ENCODE assay signal across 8 cellular contexts in genomic region chr1:209190591-209191241, GRCh38.
DNase-seq lines count a peak whose midpoint lies in the region; ATAC-seq and TF ChIP-seq lines count a peak whose summit lies in the region.

No MANE protein-coding gene starts in this region.

- no peaks in the 10 kb centered on the region for H3K36me3 Mint-ChIP-seq in T-helper 17 cell (ENCODE audit: low read depth)

- H3K27me3 ChIP-seq in NT2/D1 (ENCODE audit: insufficient read depth, insufficient read length) (no peaks in the 10 kb centered on the region), colonic mucosa (no peaks in the 10 kb centered on the region)

- H3K4me3 ChIP-seq in NT2/D1 (ENCODE audit: insufficient read length, low read depth), result no peak overlapping the region
- H3K4me3 ChIP-seq in colonic mucosa, result no peak overlapping the region
- H3K4me3 ChIP-seq in mucosa of descending colon, result no peak overlapping the region

- H3K27me3 Mint-ChIP-seq in T-helper 17 cell, result no peaks in the 10 kb centered on the region

- no peaks in the 10 kb centered on the region for H3K4me1 Mint-ChIP-seq in T-helper 17 cell

- DNase-seq in NCI-H1417 (lab: John Stamatoyannopoulos, UW) (peak in 2 of 3 experiments; percentile 8 to 38), NCI-H1417 treated with DMSO at 0.1 percent for 48 hours (lab: John Stamatoyannopoulos, UW) (no peak), NT2/D1 (ENCODE audit: low read depth, low spot score) (peak; percentile 91), colonic mucosa (no peak), mucosa of descending colon (peak in 2 of 3 donors; percentile 39 to 41), T-helper 17 cell (no peak)

- H3K4me3 Mint-ChIP-seq in T-helper 17 cell, result no peak overlapping the region

- H3K36me3 ChIP-seq in NT2/D1 (ENCODE audit: insufficient read depth, insufficient read length, low read length) (no peaks in the 10 kb centered on the region), colonic mucosa (no peaks in the 10 kb centered on the region), mucosa of descending colon (ENCODE audit: low read depth) (no peaks in the 10 kb centered on the region)

- no peaks in the 10 kb centered on the region for H3K4me1 ChIP-seq in NT2/D1 (ENCODE audit: insufficient read depth, insufficient read length)
- no peaks in the 10 kb centered on the region for H3K4me1 ChIP-seq in colonic mucosa
- H3K4me1 ChIP-seq in mucosa of descending colon (ENCODE audit: low read depth), result peaks cover 7% of the 10 kb centered on the region

- H3K27ac Mint-ChIP-seq in T-helper 17 cell, result no peak overlapping the region

- H3K9ac ChIP-seq in NT2/D1 (ENCODE audit: insufficient read length, low read depth) (no peak overlapping the region), colonic mucosa (ENCODE audit: low read depth in 2 of 2, low read length in 2 of 2) (no peak overlapping the region)

- H3K9me3 ChIP-seq in NT2/D1 (ENCODE audit: insufficient read depth, low read length) (peaks cover 12% of the 10 kb centered on the region), colonic mucosa (no peaks in the 10 kb centered on the region), mucosa of descending colon (peaks cover 17% of the 10 kb centered on the region), T-helper 17 cell (ENCODE audit: control insufficient read depth, low read length, poor library complexity, severe bottlenecking) (no peaks in the 10 kb centered on the region)

- intact Hi-C loops in colonic mucosa (cut with DNase I), result no loop called here
- intact Hi-C loops in mucosa of descending colon (cut with DNase I, micrococcal nuclease), result no loop called here

- peak; percentile 17 for TF ChIP-seq CTCF in colonic mucosa (IDR thresholded peaks at IDR 0.05)
- no peak for TF ChIP-seq CTCF in mucosa of descending colon (IDR thresholded peaks at IDR 0.05)

- ATAC-seq in GM19463 (IDR thresholded peaks at IDR 0.05; ENCODE audit: unreplicated experiment) (peak; percentile 93), HG03442 (IDR thresholded peaks at IDR 0.05; ENCODE audit: unreplicated experiment) (peak; percentile 95), mucosa of descending colon (peak; percentile 34), T-helper 17 cell (no peak)

- no peak overlapping the region for H3K27ac ChIP-seq in colonic mucosa

Comparison
In these comparisons a context has a peak if more than half of its experiments do, and no peak if none do; other contexts are left out.
1. DNase-seq: peak in NCI-H1417 (2 of 3), NT2/D1 (single experiment) and mucosa of descending colon (2 of 3); none in NCI-H1417 treated with DMSO at 0.1 percent for 48 hours (single experiment), colonic mucosa (single experiment) and T-helper 17 cell (0 of 3).